Comparison of ENCODE assay signal across 10 cellular contexts in genomic region chr2:164920430-164920829, GRCh38.
DNase-seq lines count a peak whose midpoint lies in the region; ATAC-seq lines count a peak whose summit lies in the region.
"Had no signal": no experiment of that assay in that cellular context is flagged by ENCODE, and none has a peak within 500 bp of the region (broad histone marks: within the 10 kb centered on the region; RNA-seq: fewer than 3 reads in every experiment).

No MANE protein-coding gene starts in this region.

- peak; percentile 63 for DNase-seq in SIG-M5 treated with dmso at 0.1 percent for 504 hours (lab: John Stamatoyannopoulos, UW; ENCODE audit: unreplicated experiment)
- no peak for DNase-seq in SIG-M5 (lab: John Stamatoyannopoulos, UW)
- DNase-seq in OCI-M1 (lab: John Stamatoyannopoulos, UW) = peak; percentile 83
- DNase-seq in fibroblast of gingiva (ENCODE audit: low read depth) = peak; percentile 78
- DNase-seq in stromal cell of bone marrow (ENCODE audit: low read depth) = peak; percentile 84
- no peak for DNase-seq in stimulated activated naive CD4-positive, alpha-beta T cell (lab: John Stamatoyannopoulos, UW)
- DNase-seq: posterior cingulate gyrus; stimulated activated CD8-positive, alpha-beta memory T cell treated with anti-CD3 and anti-CD28 coated beads, Interleukin-4, amount 100 ng/mL, for 48 hours had no signal

- ATAC-seq in GM19397 (IDR thresholded peaks at IDR 0.05; ENCODE audit: unreplicated experiment) (no peak), GM18511 (IDR thresholded peaks at IDR 0.05; ENCODE audit: unreplicated experiment) (no peak)

Comparison
In these comparisons a context has a peak if more than half of its experiments do, and no peak if none do; other contexts are left out.
1. DNase-seq: peak in SIG-M5 treated with dmso at 0.1 percent for 504 hours (single experiment), OCI-M1 (single experiment), fibroblast of gingiva (single experiment) and stromal cell of bone marrow (single experiment); none in SIG-M5 (single experiment) and stimulated activated naive CD4-positive, alpha-beta T cell (0 of 6).